8 cellular contexts compared by ENCODE assay signal in genomic region chr12:109573914-109574244, GRCh38. TPM values are rescaled to one million over a fixed set of nuclear protein-coding genes. Genes with fewer than 3 reads are reported as not detected.
DNase-seq lines count a peak whose midpoint lies in the region; ATAC-seq, FAIRE-seq and TF ChIP-seq lines count a peak whose summit lies in the region.

No MANE protein-coding gene starts in this region.

- H3K36me3 Mint-ChIP-seq in activated T-cell treated with anti-CD3 and anti-CD28 coated beads, Interleukin-2, amount 50 U/mL, for 72 hours (ENCODE audit: insufficient read depth in 2 of 2) = peaks cover 0 to 5% of the 10 kb centered on the region in 2 donors
- H3K36me3 Mint-ChIP-seq in activated CD4-positive, alpha-beta memory T cell treated with anti-CD3 and anti-CD28 coated beads, Interleukin-2, amount 10 ng/mL, durations not matched to agents 7 days and 5 days (ENCODE audit: low read depth) = peaks cover 18% of the 10 kb centered on the region
- H3K36me3 Mint-ChIP-seq in type B pancreatic cell = peaks cover 10% of the 10 kb centered on the region

- CTCF ChIA-PET in activated CD4-positive, alpha-beta memory T cell treated with anti-CD3 and anti-CD28 coated beads, Interleukin-2, amount 10 ng/mL, durations not matched to agents 7 days and 5 days (lab: Charles Lee) = interaction anchor here (0.7 to 2.1 kb wide), 6 partner anchors 24 to 271 kb away, joined by 3 to 12 read pairs (median 6); partner anchors contain the start of genes KCTD10 and UBE3B

- no peak for TF ChIP-seq CTCF in kidney (IDR thresholded peaks at IDR 0.05; ENCODE audit: borderline replicate concordance, extremely low read depth, insufficient read depth)
- TF ChIP-seq CTCF in type B pancreatic cell (conservative IDR thresholded peaks at IDR 0.05) = no peak

- POLR2A ChIA-PET in activated CD4-positive, alpha-beta memory T cell treated with anti-CD3 and anti-CD28 coated beads, Interleukin-2, amount 10 ng/mL, durations not matched to agents 7 days and 5 days (lab: Charles Lee) = interaction anchor here (0.7 to 2.0 kb wide), 8 partner anchors 8 to 97 kb away, joined by 3 to 9 read pairs (median 6); partner anchors contain the start of genes KCTD10 and UBE3B

- no peak for FAIRE-seq in kidney (lab: Jason Lieb, UNC)

- ATAC-seq in activated T-cell treated with anti-CD3 and anti-CD28 coated beads, Interleukin-2, amount 50 U/mL, for 72 hours (replicated peaks in 1 of 2) = no peak

- H3K4me1 Mint-ChIP-seq in activated T-cell treated with anti-CD3 and anti-CD28 coated beads, Interleukin-2, amount 50 U/mL, for 72 hours (ENCODE audit: low read depth) = peaks cover 21% of the 10 kb centered on the region
- peaks cover 33% of the 10 kb centered on the region for H3K4me1 Mint-ChIP-seq in activated CD4-positive, alpha-beta memory T cell treated with anti-CD3 and anti-CD28 coated beads, Interleukin-2, amount 10 ng/mL, durations not matched to agents 7 days and 5 days
- H3K4me1 Mint-ChIP-seq in type B pancreatic cell (ENCODE audit: unreplicated experiment) = peaks cover 18% of the 10 kb centered on the region

- intact Hi-C loops in kidney (cut with DNase I) = no loop called here

- H3K27ac ChIP-seq in kidney (ENCODE audit: low read depth in 2 of 2, low read length in 2 of 2) = no peak overlapping the region

- peak overlapping the region; percentile 97 for H3K4me3 ChIP-seq in kidney (ENCODE audit: low read length in 2 of 2)

- H3K36me3 ChIP-seq in kidney (ENCODE audit: control insufficient read depth in 1 of 2, insufficient read depth in 2 of 2, low read length in 2 of 2) = peaks cover 8 to 14% of the 10 kb centered on the region in 2 donors

- H3K27ac Mint-ChIP-seq in activated T-cell treated with anti-CD3 and anti-CD28 coated beads, Interleukin-2, amount 50 U/mL, for 72 hours = peak overlapping the region; percentile 70
- H3K27ac Mint-ChIP-seq in activated CD4-positive, alpha-beta memory T cell treated with anti-CD3 and anti-CD28 coated beads, Interleukin-2, amount 10 ng/mL, durations not matched to agents 7 days and 5 days = peak overlapping the region; percentile 83
- H3K27ac Mint-ChIP-seq in type B pancreatic cell = peak overlapping the region; percentile 95

- H3K9me3 Mint-ChIP-seq in activated T-cell treated with anti-CD3 and anti-CD28 coated beads, Interleukin-2, amount 50 U/mL, for 72 hours = no peaks in the 10 kb centered on the region
- no peaks in the 10 kb centered on the region for H3K9me3 Mint-ChIP-seq in activated CD4-positive, alpha-beta memory T cell treated with anti-CD3 and anti-CD28 coated beads, Interleukin-2, amount 10 ng/mL, durations not matched to agents 7 days and 5 days
- no peaks in the 10 kb centered on the region for H3K9me3 Mint-ChIP-seq in type B pancreatic cell

- peak overlapping the region; percentile 74 to 89 for H3K9ac ChIP-seq in kidney (ENCODE audit: low read length in 2 of 2)

- H3K4me1 ChIP-seq in kidney (ENCODE audit: control insufficient read depth in 1 of 2, insufficient read depth in 1 of 2, low read depth in 1 of 2, low read length in 2 of 2) = peaks cover 13 to 23% of the 10 kb centered on the region in 2 donors

- no peaks in the 10 kb centered on the region for H3K9me3 ChIP-seq in kidney (ENCODE audit: control insufficient read depth in 1 of 2, low read length in 2 of 2)

- H3K27me3 Mint-ChIP-seq in activated T-cell treated with anti-CD3 and anti-CD28 coated beads, Interleukin-2, amount 50 U/mL, for 72 hours (ENCODE audit: low read depth) = no peaks in the 10 kb centered on the region
- no peaks in the 10 kb centered on the region for H3K27me3 Mint-ChIP-seq in activated CD4-positive, alpha-beta memory T cell treated with anti-CD3 and anti-CD28 coated beads, Interleukin-2, amount 10 ng/mL, durations not matched to agents 7 days and 5 days
- H3K27me3 Mint-ChIP-seq in type B pancreatic cell = no peaks in the 10 kb centered on the region

- H3K4me3 Mint-ChIP-seq in activated T-cell treated with anti-CD3 and anti-CD28 coated beads, Interleukin-2, amount 50 U/mL, for 72 hours = peak overlapping the region; percentile 90 to 95
- peak overlapping the region; percentile 89 for H3K4me3 Mint-ChIP-seq in activated CD4-positive, alpha-beta memory T cell treated with anti-CD3 and anti-CD28 coated beads, Interleukin-2, amount 10 ng/mL, durations not matched to agents 7 days and 5 days
- H3K4me3 Mint-ChIP-seq in type B pancreatic cell = peak overlapping the region; percentile 97

- no peak for DNase-seq in activated T-cell treated with anti-CD3 and anti-CD28 coated beads, Interleukin-2, amount 50 U/mL, for 72 hours
- DNase-seq in activated T-cell treated with anti-CD3 and anti-CD28 coated beads, Interleukin-2, amount 50 U/mL, for 1 hour = no peak
- DNase-seq in activated CD4-positive, alpha-beta memory T cell treated with anti-CD3 and anti-CD28 coated beads, Interleukin-2, amount 10 ng/mL, durations not matched to agents 7 days and 5 days = no peak
- DNase-seq in kidney (no peak), type B pancreatic cell (ENCODE audit: extremely low spot score, unreplicated experiment) (no peak), LoVo (ENCODE audit: low spot score) (no peak), OCI-M1 (lab: John Stamatoyannopoulos, UW) (no peak), SIG-M5 (lab: John Stamatoyannopoulos, UW) (no peak)

RNA-seq across cellular contexts. Expression of gene MVK, which starts 0.3 kb away (rescaled TPM):
- total RNA-seq in activated T-cell treated with anti-CD3 and anti-CD28 coated beads, Interleukin-2, amount 50 U/mL, for 72 hours = 10 to 100 TPM; 11.5 to 16.0 TPM
- total RNA-seq in activated CD4-positive, alpha-beta memory T cell treated with anti-CD3 and anti-CD28 coated beads, Interleukin-2, amount 10 ng/mL, durations not matched to agents 7 days and 5 days = 10 to 100 TPM; 22.1 to 26.3 TPM
- total RNA-seq in kidney (40.0 TPM), type B pancreatic cell (ENCODE audit: low replicate concordance) (27.0 and 28.1 TPM in 2 replicates)
- 48.1 TPM for polyA plus RNA-seq in kidney (ENCODE audit: insufficient read depth, low read depth, low replicate concordance)

RNA-seq across cellular contexts. Expression of gene MMAB, which starts 0.6 kb away (rescaled TPM):
- total RNA-seq in activated T-cell treated with anti-CD3 and anti-CD28 coated beads, Interleukin-2, amount 50 U/mL, for 72 hours = 10 to 100 TPM; 13.9 to 25.5 TPM
- 10 to 100 TPM; 36.0 to 38.0 TPM for total RNA-seq in activated CD4-positive, alpha-beta memory T cell treated with anti-CD3 and anti-CD28 coated beads, Interleukin-2, amount 10 ng/mL, durations not matched to agents 7 days and 5 days
- total RNA-seq in kidney = 42.9 TPM
- 96.3 TPM for polyA plus RNA-seq in kidney (ENCODE audit: insufficient read depth, low read depth, low replicate concordance)
- 38.1 and 39.0 TPM in 2 replicates for total RNA-seq in type B pancreatic cell (ENCODE audit: low replicate concordance)
